Comparison of ENCODE assay signal across 8 cellular contexts in genomic region chr2:221570321-221571107, GRCh38. TPM values are rescaled to one million over a fixed set of nuclear protein-coding genes. Genes with fewer than 3 reads are reported as not detected.
A peak's percentile ranks its signal among the peaks of the same experiment; 100 is the strongest.
DNase-seq lines count a peak whose midpoint lies in the region; ATAC-seq and TF ChIP-seq lines count a peak whose summit lies in the region.

No MANE protein-coding gene starts in this region.

- no TSS peak for BruUV-seq in MCF 10A (replicated peaks; lab: Mats Ljungman, UMichigan)

- DNase-seq in GM04503 (ENCODE audit: low read depth) (peak; percentile 3), NCI-H526 treated with DMSO at 0.1 percent for 48 hours (lab: John Stamatoyannopoulos, UW) (peak; percentile 75), MCF 10A (ENCODE audit: unreplicated experiment) (no peak), kidney glomerular epithelial cell (lab: John Stamatoyannopoulos, UW) (peak; percentile 23), GM13977 (ENCODE audit: low spot score) (no peak), SW 1271 (lab: John Stamatoyannopoulos, UW) (no peak)
- DNase-seq in stimulated activated naive CD4-positive, alpha-beta T cell treated with Interleukin-2 at 50 U/mL for 16 hours (lab: John Stamatoyannopoulos, UW): peak; percentile 9

- H3K4me1 Mint-ChIP-seq in MCF 10A (ENCODE audit: insufficient read depth, unreplicated experiment): peaks cover 10% of the 10 kb centered on the region

- no peaks in the 10 kb centered on the region for H3K27me3 Mint-ChIP-seq in MCF 10A (ENCODE audit: insufficient read depth, unreplicated experiment)

- ATAC-seq in GM18867 (IDR thresholded peaks at IDR 0.05; ENCODE audit: unreplicated experiment): no peak

- no peaks in the 10 kb centered on the region for H3K36me3 Mint-ChIP-seq in MCF 10A (ENCODE audit: insufficient read depth, unreplicated experiment)

- H3K4me3 Mint-ChIP-seq in MCF 10A (ENCODE audit: unreplicated experiment): peak overlapping the region; percentile 96

- TF ChIP-seq CTCF in MCF 10A (IDR thresholded peaks at IDR 0.05; ENCODE audit: unreplicated experiment) (no peak), GM13977 (IDR thresholded peaks at IDR 0.05; ENCODE audit: extremely low read depth, insufficient read depth, missing control alignments) (no peak)

- H3K9me3 Mint-ChIP-seq in MCF 10A (ENCODE audit: unreplicated experiment): no peaks in the 10 kb centered on the region

- H3K27ac Mint-ChIP-seq in MCF 10A (ENCODE audit: low read depth, unreplicated experiment): no peak overlapping the region

- CTCF ChIA-PET in MCF 10A (lab: Yijun Ruan, JAX): interaction anchor here (0.6 kb wide), 1 partner anchor 248 kb away, joined by 4 read pairs; no protein-coding TSS in a partner anchor

- in situ Hi-C loops in GM13977 (cut with MboI; ENCODE audit: low pct_unique_long_range_greater_than_20kb, low sequenced_read_pairs, unreplicated experiment): loop anchor here (10.0 kb wide), 1 partner anchor 886 kb away; no protein-coding TSS in a partner anchor

- intact Hi-C loops in MCF 10A (cut with micrococcal nuclease): loop anchor here (5.0 to 10.0 kb wide), 4 partner anchors 266 to 868 kb away; no protein-coding TSS in a partner anchor

- POLR2A ChIA-PET in MCF 10A (lab: Yijun Ruan, JAX): no interaction called here

RNA-seq across cellular contexts. Expression of gene EPHA4, which starts 1.6 kb away (rescaled TPM):
- 1.9 and 2.0 TPM in 2 replicates for total RNA-seq in MCF 10A (2022)

Comparison
In these comparisons a context has a peak if more than half of its experiments do, and no peak if none do; other contexts are left out.
1. DNase-seq: peak in GM04503 (single experiment), NCI-H526 treated with DMSO at 0.1 percent for 48 hours (single experiment), kidney glomerular epithelial cell (single experiment) and stimulated activated naive CD4-positive, alpha-beta T cell treated with Interleukin-2 at 50 U/mL for 16 hours (single experiment); none in MCF 10A (single experiment), GM13977 (single experiment) and SW 1271 (0 of 2).